Comparison of ENCODE assay signal across 2 cellular contexts in genomic region chr6:32128751-32129296, GRCh38.
TF ChIP-seq lines count a peak whose summit lies in the region.

No MANE protein-coding gene starts in this region.

TF ChIP-seq in SK-N-SH, 30 proteins besides CTCF, POLR2A, EP300 and RAD21:
- no peak for TF ChIP-seq NRF1 (IDR thresholded peaks at IDR 0.05; ENCODE audit: low read depth, low read length)
- TF ChIP-seq SIN3A (IDR thresholded peaks at IDR 0.05; ENCODE audit: borderline replicate concordance, low read depth, low read length): no peak
- TF ChIP-seq IRF3 (IDR thresholded peaks at IDR 0.05; ENCODE audit: low read depth, low read length): no peak
- no peak for TF ChIP-seq JUND (IDR thresholded peaks at IDR 0.05)
- TF ChIP-seq NFIC (IDR thresholded peaks at IDR 0.05; ENCODE audit: borderline replicate concordance): no peak
- TF ChIP-seq USF2 (IDR thresholded peaks at IDR 0.05; ENCODE audit: borderline replicate concordance, low read depth, low read length): no peak
- no peak for TF ChIP-seq ELF1 (IDR thresholded peaks at IDR 0.05)
- no peak for TF ChIP-seq GATA2 (CRISPR knock-in tag; IDR thresholded peaks at IDR 0.05)
- no peak for TF ChIP-seq YY1 (IDR thresholded peaks at IDR 0.05; ENCODE audit: low read depth)
- no peak for TF ChIP-seq EZH2phosphoT487 (IDR thresholded peaks at IDR 0.05; ENCODE audit: borderline replicate concordance, low read depth)

TF ChIP-seq in SK-N-SH treated with all-trans-retinoic acid at 6 μM for 48 hours, 23 proteins besides CTCF, POLR2A, EP300 and RAD21:
- no peak for TF ChIP-seq CREB5 (CRISPR knock-in tag; IDR thresholded peaks at IDR 0.05; ENCODE audit: low read depth)
- TF ChIP-seq BACH2 (CRISPR knock-in tag; IDR thresholded peaks at IDR 0.05; ENCODE audit: borderline replicate concordance): no peak
- TF ChIP-seq ZC3H10 (CRISPR knock-in tag; IDR thresholded peaks at IDR 0.05): no peak
- TF ChIP-seq CSDC2 (CRISPR knock-in tag; IDR thresholded peaks at IDR 0.05): no peak
- no peak for TF ChIP-seq TSHZ2 (CRISPR knock-in tag; IDR thresholded peaks at IDR 0.05)
- no peak for TF ChIP-seq PATZ1 (CRISPR knock-in tag; IDR thresholded peaks at IDR 0.05; ENCODE audit: borderline replicate concordance)
- no peak for TF ChIP-seq ARNTL (CRISPR knock-in tag; IDR thresholded peaks at IDR 0.05; ENCODE audit: borderline replicate concordance, low read depth)
- no peak for TF ChIP-seq OSR1 (CRISPR knock-in tag; IDR thresholded peaks at IDR 0.05)
- no peak for TF ChIP-seq GLIS3 (CRISPR knock-in tag; IDR thresholded peaks at IDR 0.05)
- no peak for TF ChIP-seq TCF4 (CRISPR knock-in tag; IDR thresholded peaks at IDR 0.05; ENCODE audit: borderline replicate concordance)
- no peak for TF ChIP-seq CSRNP3 (CRISPR knock-in tag; IDR thresholded peaks at IDR 0.05)
- no peak for TF ChIP-seq POU6F1 (CRISPR knock-in tag; IDR thresholded peaks at IDR 0.05; ENCODE audit: borderline replicate concordance, low read depth)
- TF ChIP-seq PPARA (CRISPR knock-in tag; IDR thresholded peaks at IDR 0.05; ENCODE audit: borderline replicate concordance): no peak
- TF ChIP-seq ESRRG (CRISPR knock-in tag; IDR thresholded peaks at IDR 0.05): no peak
- no peak for TF ChIP-seq TOX (CRISPR knock-in tag; IDR thresholded peaks at IDR 0.05; ENCODE audit: borderline replicate concordance)
- TF ChIP-seq ZFP30 (CRISPR knock-in tag; IDR thresholded peaks at IDR 0.05): no peak
- TF ChIP-seq ZFP3 (CRISPR knock-in tag; IDR thresholded peaks at IDR 0.05): no peak
- TF ChIP-seq ISL1 (CRISPR knock-in tag; IDR thresholded peaks at IDR 0.05): no peak
